Comparison of ENCODE assay signal across 14 cellular contexts in the genomic region with DNA sequence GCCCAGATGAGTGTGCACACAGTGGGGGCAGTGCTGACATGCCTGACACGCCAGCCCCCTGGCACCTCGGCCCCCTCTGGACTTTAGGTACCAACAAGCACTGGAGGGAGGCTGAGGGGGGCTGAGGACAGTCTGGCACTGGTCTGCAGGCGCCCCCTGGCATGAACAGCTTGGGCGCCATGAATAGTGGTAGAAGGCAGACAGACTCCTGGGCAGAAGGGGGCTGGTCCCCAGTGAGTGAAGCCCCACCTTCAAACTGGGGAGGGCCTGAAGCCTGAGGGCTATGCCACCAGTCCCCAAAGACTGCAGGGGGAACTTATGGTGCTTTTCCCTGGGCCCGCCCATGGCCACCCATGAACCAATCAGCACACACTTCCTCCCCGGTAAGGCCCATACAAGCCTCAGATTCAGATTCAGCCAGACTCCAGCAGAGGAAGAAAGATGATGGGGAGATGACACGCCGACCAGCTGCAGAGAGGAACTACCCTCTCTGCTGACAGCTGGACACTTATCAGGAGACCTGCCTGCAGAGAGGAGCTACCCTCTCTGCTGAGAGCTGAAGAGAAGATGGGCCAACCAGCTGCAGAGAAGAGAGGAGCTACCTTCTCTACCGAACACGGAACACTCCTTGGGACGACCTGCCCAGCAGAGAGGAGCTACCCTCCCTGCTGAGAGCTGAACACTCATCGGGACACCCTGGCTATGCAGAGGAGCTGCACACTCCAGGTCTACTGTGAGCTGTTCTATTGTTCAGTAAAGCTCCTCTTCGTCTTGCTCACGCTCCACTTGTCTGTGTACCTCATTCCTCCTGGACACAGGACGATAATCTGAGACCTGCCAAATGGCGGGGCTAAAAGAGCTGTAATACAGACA.
DNase-seq lines count a peak whose midpoint lies in the region; ATAC-seq and TF ChIP-seq lines count a peak whose summit lies in the region.
"Had no signal": no experiment of that assay in that cellular context is flagged by ENCODE, and none has a peak within 500 bp of the region (broad histone marks: within the 10 kb centered on the region; RNA-seq: fewer than 3 reads in every experiment).

No MANE protein-coding gene starts in this region.

- no peak overlapping the region for H2BK5ac ChIP-seq in neuronal stem cell (ENCODE audit: low read length)

- H2AFZ ChIP-seq in neuronal stem cell (ENCODE audit: low read length), result peak overlapping the region; percentile 2

- no peak overlapping the region for H3K4ac ChIP-seq in neuronal stem cell (ENCODE audit: low read length)

- H3K4me2 ChIP-seq in neuronal stem cell (ENCODE audit: insufficient read depth, low read length, poor library complexity, severe bottlenecking), result no peak overlapping the region

- H3K18ac ChIP-seq in neuronal stem cell (ENCODE audit: low read length), result peak overlapping the region; percentile 61

- H2BK120ac ChIP-seq in neuronal stem cell (ENCODE audit: low read depth, low read length), result peak overlapping the region; percentile 11

- no peaks in the 10 kb centered on the region for H3K36me3 ChIP-seq in neuronal stem cell (replicated peaks in 1 of 2; ENCODE audit: control insufficient read depth in 2 of 2, insufficient read depth in 2 of 2, low read length in 2 of 2)
- no peaks in the 10 kb centered on the region for H3K36me3 ChIP-seq in tibial nerve
- H3K36me3 ChIP-seq: right atrium auricular region had no signal

- H3K14ac ChIP-seq in neuronal stem cell (ENCODE audit: low read length), result no peak overlapping the region

- ATAC-seq in GM18861 (IDR thresholded peaks at IDR 0.05; ENCODE audit: unreplicated experiment) (peak; percentile 68), HG02981 (IDR thresholded peaks at IDR 0.05; ENCODE audit: unreplicated experiment) (peak; percentile 52), GM21737 (IDR thresholded peaks at IDR 0.05; ENCODE audit: unreplicated experiment) (no peak), GM21576 (IDR thresholded peaks at IDR 0.05; ENCODE audit: unreplicated experiment) (no peak)

- H3K9ac ChIP-seq in neuronal stem cell (ENCODE audit: low read depth, low read length, poor library complexity), result no peak overlapping the region

- no CpG with 5 or more reads among the region's 16 CpGs for WGBS in neuronal stem cell (ENCODE audit: extremely low coverage in 2 of 2, insufficient read length in 2 of 2, insufficient replicate concordance in 1 of 2), 2 donors
- 88 to 90% methylated on average over 13 to 14 of the region's 16 CpGs for WGBS in tibial nerve, 2 donors

- peak overlapping the region; percentile 82 for H4K91ac ChIP-seq in neuronal stem cell (ENCODE audit: low read depth, low read length, poor library complexity)

- DNase-seq in RPMI8226, result peak; percentile 12
- DNase-seq in neuronal stem cell (ENCODE audit: low spot score), result no peak
- DNase-seq in tibial nerve (ENCODE audit: low spot score in 2 of 2), result no peak
- no peak for DNase-seq in effector CD8-positive, alpha-beta T cell (lab: John Stamatoyannopoulos, UW)
- DNase-seq: erythroblast; HFFc6; NCI-H1105; stimulated activated CD8-positive, alpha-beta memory T cell treated with anti-CD3 and anti-CD28 coated beads, Interleukin-4, amount 100 ng/mL, for 48 hours; T1000 had no signal

- H3K9me3 ChIP-seq in neuronal stem cell (replicated peaks in 1 of 2; ENCODE audit: control insufficient read depth in 2 of 2, insufficient read depth in 1 of 2, low read depth in 1 of 2, low read length in 2 of 2), result no peaks in the 10 kb centered on the region
- H3K9me3 ChIP-seq in tibial nerve, result no peaks in the 10 kb centered on the region
- H3K9me3 ChIP-seq: right atrium auricular region had no signal

- peak overlapping the region; percentile 82 for H2BK15ac ChIP-seq in neuronal stem cell (ENCODE audit: low read length)

- H2BK12ac ChIP-seq in neuronal stem cell (ENCODE audit: low read length), result peak overlapping the region; percentile 96

- H3K27me3 ChIP-seq in neuronal stem cell (ENCODE audit: control insufficient read depth in 3 of 3, insufficient read depth in 3 of 3, low read depth in 1 of 3, low read length in 3 of 3), result no peaks in the 10 kb centered on the region
- H3K27me3 ChIP-seq in tibial nerve, result no peaks in the 10 kb centered on the region
- H3K27me3 ChIP-seq: right atrium auricular region had no signal

- H4K8ac ChIP-seq in neuronal stem cell (ENCODE audit: low read depth, low read length), result no peak overlapping the region

- H3K4me3 ChIP-seq in neuronal stem cell (ENCODE audit: low read length in 2 of 2), result no peak overlapping the region
- no peak overlapping the region for H3K4me3 ChIP-seq in tibial nerve
- H3K4me3 ChIP-seq: right atrium auricular region had no signal

- no peak overlapping the region for H3K23ac ChIP-seq in neuronal stem cell (ENCODE audit: low read depth, low read length, poor library complexity)

- H3K4me1 ChIP-seq in neuronal stem cell (ENCODE audit: control insufficient read depth in 2 of 2, insufficient read depth in 1 of 2, low read depth in 1 of 2, low read length in 2 of 2), result peaks cover 0 to 6% of the 10 kb centered on the region in 2 donors
- H3K4me1 ChIP-seq in tibial nerve, result peaks cover 0 to 19% (median 0%) of the 10 kb centered on the region in 4 donors

- peak overlapping the region; percentile 91 for H2AK5ac ChIP-seq in neuronal stem cell (ENCODE audit: low read depth, low read length)

- TF ChIP-seq POLR2A in tibial nerve (IDR thresholded peaks at IDR 0.05), result no peak

- no peak for TF ChIP-seq CTCF in tibial nerve (IDR thresholded peaks at IDR 0.05)

- no peak overlapping the region for H3K27ac ChIP-seq in neuronal stem cell (replicated peaks; ENCODE audit: low read length)
- H3K27ac ChIP-seq in tibial nerve, result peak overlapping the region in 1 of 4 donors; percentile 29
- H3K27ac ChIP-seq: right atrium auricular region had no signal

- no peaks in the 10 kb centered on the region for H3K79me1 ChIP-seq in neuronal stem cell (ENCODE audit: low read depth, low read length)

- TF ChIP-seq EP300 in tibial nerve (IDR thresholded peaks at IDR 0.05), result no peak

Comparison
In these comparisons a context has a peak if more than half of its experiments do, and no peak if none do; other contexts are left out.
1. ATAC-seq: peak in GM18861 (single experiment) and HG02981 (single experiment); none in GM21737 (single experiment) and GM21576 (single experiment).